Comparison of ENCODE assay signal across 31 cellular contexts in genomic region chr9:36426348-36426747, GRCh38.
"Had no signal": no experiment of that assay in that cellular context is flagged by ENCODE, and none has a peak within 500 bp of the region (broad histone marks: within the 10 kb centered on the region; RNA-seq: fewer than 3 reads in every experiment).

No MANE protein-coding gene starts in this region.

- H3K36me3 ChIP-seq: adrenal gland, breast epithelium, SJSA1 had no signal

- ATAC-seq: activated CD8-positive, alpha-beta T cell treated with anti-CD3 and anti-CD28 coated beads, Interleukin-2, amount 10 ng/mL, durations not matched to agents 7 days and 5 days; activated T-cell treated with anti-CD3 and anti-CD28 coated beads, Interleukin-2, amount 50 U/mL, for 4 hours; body of pancreas; PC-3 had no signal

- H3K4me3 ChIP-seq: adrenal gland, body of pancreas, breast epithelium, Peyer's patch, SJSA1 had no signal

- H3K27me3 Mint-ChIP-seq: activated naive CD4-positive, alpha-beta T cell treated with anti-CD3 and anti-CD28 coated beads, Interleukin-2, amount 10 ng/mL, durations not matched to agents 7 days and 5 days; activated naive CD8-positive, alpha-beta T cell treated with anti-CD3 and anti-CD28 coated beads, Interleukin-2, amount 10 ng/mL, durations not matched to agents 7 days and 5 days had no signal

- H3K27me3 ChIP-seq: adrenal gland, body of pancreas, breast epithelium, Peyer's patch, SJSA1 had no signal

- H3K27ac Mint-ChIP-seq: activated CD8-positive, alpha-beta T cell treated with anti-CD3 and anti-CD28 coated beads, Interleukin-2, amount 10 ng/mL, durations not matched to agents 7 days and 5 days; activated naive CD4-positive, alpha-beta T cell treated with anti-CD3 and anti-CD28 coated beads, Interleukin-2, amount 10 ng/mL, durations not matched to agents 7 days and 5 days; activated naive CD8-positive, alpha-beta T cell treated with anti-CD3 and anti-CD28 coated beads, Interleukin-2, amount 10 ng/mL, durations not matched to agents 7 days and 5 days had no signal

- H3K4me3 Mint-ChIP-seq: activated CD8-positive, alpha-beta T cell treated with anti-CD3 and anti-CD28 coated beads, Interleukin-2, amount 10 ng/mL, durations not matched to agents 7 days and 5 days; activated naive CD4-positive, alpha-beta T cell treated with anti-CD3 and anti-CD28 coated beads, Interleukin-2, amount 10 ng/mL, durations not matched to agents 7 days and 5 days; activated naive CD8-positive, alpha-beta T cell treated with anti-CD3 and anti-CD28 coated beads, Interleukin-2, amount 10 ng/mL, durations not matched to agents 7 days and 5 days; activated T-cell treated with anti-CD3 and anti-CD28 coated beads, Interleukin-2, amount 50 U/mL, for 4 hours had no signal

- DNase-seq: activated CD4-positive, alpha-beta T cell treated with anti-CD3 and anti-CD28 coated beads for 1 hour; activated CD4-positive, alpha-beta T cell treated with anti-CD3 and anti-CD28 coated beads for 48 hours; activated CD4-positive, CD25-positive, alpha-beta regulatory T cell; activated CD8-positive, alpha-beta T cell treated with anti-CD3 and anti-CD28 coated beads, Interleukin-2, amount 10 ng/mL, durations not matched to agents 7 days and 5 days; activated effector memory CD4-positive, alpha-beta T cell treated with Interleukin-2 at 50 U/mL for 16 hours; activated naive CD4-positive, alpha-beta T cell treated with anti-CD3 and anti-CD28 coated beads, Interleukin-2, amount 10 ng/mL, durations not matched to agents 7 days and 5 days; activated naive CD8-positive, alpha-beta T cell treated with anti-CD3 and anti-CD28 coated beads, Interleukin-2, amount 10 ng/mL, durations not matched to agents 7 days and 5 days; activated T-cell treated with anti-CD3 and anti-CD28 coated beads, Interleukin-2, amount 50 U/mL, for 4 hours; adrenal gland; body of pancreas; NCI-H1092 treated with DMSO at 0.1 percent for 48 hours; NCI-H1417; NCI-H146; NCI-H187; NCI-H2029 treated with DMSO at 0.1 percent for 48 hours; NCI-H2107; NCI-H2171; NCI-H510A; NCI-H526; NCI-H748 treated with DMSO at 0.1 percent for 48 hours; NK-92 treated with Interleukin-12 subunit alpha and Interleukin-12 subunit beta, amount 100 ng/mL, for 24 hours; PC-3; Peyer's patch; RPMI8226; SHP77 treated with DMSO at 0.1 percent for 48 hours; SW 1271; T-helper 1 cell; T1000; WERI-Rb-1 had no signal

- H3K4me1 ChIP-seq: body of pancreas, breast epithelium, Peyer's patch, SJSA1 had no signal

- H3K9me3 Mint-ChIP-seq: activated naive CD4-positive, alpha-beta T cell treated with anti-CD3 and anti-CD28 coated beads, Interleukin-2, amount 10 ng/mL, durations not matched to agents 7 days and 5 days; activated naive CD8-positive, alpha-beta T cell treated with anti-CD3 and anti-CD28 coated beads, Interleukin-2, amount 10 ng/mL, durations not matched to agents 7 days and 5 days; activated T-cell treated with anti-CD3 and anti-CD28 coated beads, Interleukin-2, amount 50 U/mL, for 4 hours had no signal

- H3K27ac ChIP-seq: adrenal gland, body of pancreas, breast epithelium, Peyer's patch, SJSA1, WERI-Rb-1 had no signal

- H3K9me3 ChIP-seq: adrenal gland, body of pancreas, breast epithelium, Peyer's patch, SJSA1 had no signal
